Comparison of ENCODE assay signal across 15 cellular contexts in genomic region chr12:26744042-26744626, GRCh38.
DNase-seq lines count a peak whose midpoint lies in the region; ATAC-seq and FAIRE-seq lines count a peak whose summit lies in the region.
"Had no signal": no experiment of that assay in that cellular context is flagged by ENCODE, and none has a peak within 500 bp of the region (broad histone marks: within the 10 kb centered on the region; RNA-seq: fewer than 3 reads in every experiment).

No MANE protein-coding gene starts in this region.

- no peak overlapping the region for H3K56ac ChIP-seq in mesendoderm (ENCODE audit: low read length)

- no peak overlapping the region for H3K4me3 ChIP-seq in CD4-positive, CD25-positive, alpha-beta regulatory T cell (ENCODE audit: low read depth, low read length)
- H3K4me3 ChIP-seq in muscle layer of colon (ENCODE audit: low read depth in 1 of 2, low read length in 2 of 2) (no peak overlapping the region), mesendoderm (ENCODE audit: low read length) (no peak overlapping the region)
- H3K4me3 ChIP-seq: A549, MG63 had no signal

- H3K27me3 Mint-ChIP-seq in CD4-positive, CD25-positive, alpha-beta regulatory T cell = no peaks in the 10 kb centered on the region

- no peak overlapping the region for H3K18ac ChIP-seq in mesendoderm (ENCODE audit: low read length)

- DNase-seq in CD4-positive, CD25-positive, alpha-beta regulatory T cell = no peak
- DNase-seq in HTR-8/SVneo (ENCODE audit: insufficient read length, low spot score) = no peak
- DNase-seq in mesendoderm = no peak
- DNase-seq in RKO (ENCODE audit: low spot score) = no peak
- no peak for DNase-seq in SKM-1 treated with dmso at 0.1 percent for 144 hours (lab: John Stamatoyannopoulos, UW; ENCODE audit: unreplicated experiment)
- DNase-seq: GOT3, MG63, NCI-H1092, NCI-H748 treated with DMSO at 0.1 percent for 48 hours, PC-3 had no signal

- FAIRE-seq in HTR-8/SVneo (lab: Jason Lieb, UNC) = peak; percentile 49
- FAIRE-seq: A549 had no signal

- peaks cover 18 to 53% (median 31%) of the 10 kb centered on the region in 4 donors for H3K4me1 Mint-ChIP-seq in CD4-positive, CD25-positive, alpha-beta regulatory T cell

- H2AK5ac ChIP-seq in mesendoderm (ENCODE audit: low read length) = no peak overlapping the region

- no peak overlapping the region for H3K4ac ChIP-seq in mesendoderm (ENCODE audit: low read depth, low read length)

- no peak overlapping the region for H4K8ac ChIP-seq in mesendoderm (ENCODE audit: low read depth, low read length)

- H3K9me3 Mint-ChIP-seq in CD4-positive, CD25-positive, alpha-beta regulatory T cell = peaks cover 0 to 10% (median 5%) of the 10 kb centered on the region in 7 donors

- no CpG with 5 or more reads among the region's 5 CpGs for WGBS in mesendoderm (ENCODE audit: extremely low coverage, insufficient coverage, low lambda C conversion rate)

- peaks cover 26% of the 10 kb centered on the region for H3K36me3 Mint-ChIP-seq in CD4-positive, CD25-positive, alpha-beta regulatory T cell

- H3K27me3 ChIP-seq in CD4-positive, CD25-positive, alpha-beta regulatory T cell (ENCODE audit: control insufficient read depth, insufficient read depth, low read length) = no peaks in the 10 kb centered on the region
- no peaks in the 10 kb centered on the region for H3K27me3 ChIP-seq in muscle layer of colon (ENCODE audit: control insufficient read depth in 1 of 2, insufficient read depth in 2 of 2, low read length in 2 of 2)
- no peaks in the 10 kb centered on the region for H3K27me3 ChIP-seq in mesendoderm (ENCODE audit: insufficient read depth, low read length, poor library complexity)
- H3K27me3 ChIP-seq: MG63 had no signal

- no peak overlapping the region for H2BK120ac ChIP-seq in mesendoderm (ENCODE audit: low read depth, low read length)

- H2BK15ac ChIP-seq in mesendoderm (replicated peaks; ENCODE audit: low read depth) = no peak overlapping the region

- no peak for ATAC-seq in CD4-positive, CD25-positive, alpha-beta regulatory T cell (ENCODE audit: low read depth in 2 of 2)
- ATAC-seq in esophagus mucosa (peak; percentile 5), HG03108 (IDR thresholded peaks at IDR 0.05; ENCODE audit: unreplicated experiment) (no peak)
- ATAC-seq: A549, PC-3 had no signal

- H3K27ac ChIP-seq in CD4-positive, CD25-positive, alpha-beta regulatory T cell (ENCODE audit: insufficient read depth, low read length, poor library complexity, severe bottlenecking) = no peak overlapping the region
- peak overlapping the region; percentile 62 for H3K27ac ChIP-seq in muscle layer of colon (ENCODE audit: low read depth, low read length)
- H3K27ac ChIP-seq in mesendoderm (ENCODE audit: low read depth, low read length) = no peak overlapping the region
- H3K27ac ChIP-seq: A549 had no signal

- H4K5ac ChIP-seq in mesendoderm (ENCODE audit: low read length) = no peak overlapping the region

- H3K79me1 ChIP-seq in mesendoderm (ENCODE audit: low read length) = no peaks in the 10 kb centered on the region

- H3K23ac ChIP-seq in mesendoderm (ENCODE audit: low read length) = no peak overlapping the region

- peaks cover 4 to 5% of the 10 kb centered on the region in 2 experiments for H3K9me3 ChIP-seq in CD4-positive, CD25-positive, alpha-beta regulatory T cell (ENCODE audit: control insufficient read depth in 2 of 2, low read length in 2 of 2)
- no peaks in the 10 kb centered on the region for H3K9me3 ChIP-seq in muscle layer of colon (ENCODE audit: low read length)

- H2BK5ac ChIP-seq in mesendoderm (ENCODE audit: low read length) = no peak overlapping the region

- no peak overlapping the region for H3K4me2 ChIP-seq in mesendoderm (ENCODE audit: low read length)
- H3K4me2 ChIP-seq: A549 had no signal

- no peaks in the 10 kb centered on the region for H3K79me2 ChIP-seq in mesendoderm (ENCODE audit: control insufficient read depth, insufficient read depth, low read length)

- no peaks in the 10 kb centered on the region for H3K4me1 ChIP-seq in CD4-positive, CD25-positive, alpha-beta regulatory T cell (ENCODE audit: control insufficient read depth, insufficient read depth, low read length, poor library complexity, severe bottlenecking)
- peaks cover 43% of the 10 kb centered on the region for H3K4me1 ChIP-seq in muscle layer of colon (ENCODE audit: insufficient read depth, low read length)
- peaks cover 3% of the 10 kb centered on the region for H3K4me1 ChIP-seq in mesendoderm (ENCODE audit: control insufficient read depth, low read depth, low read length)

- H3K27ac Mint-ChIP-seq in CD4-positive, CD25-positive, alpha-beta regulatory T cell = peak overlapping the region; percentile 20 to 42 (median 36)
- H3K27ac Mint-ChIP-seq: CD14-positive monocyte had no signal

- no peak overlapping the region for H3K9ac ChIP-seq in muscle layer of colon (ENCODE audit: low read length)
- no peak overlapping the region for H3K9ac ChIP-seq in mesendoderm (ENCODE audit: low read length)

- no peak overlapping the region for H3K4me3 Mint-ChIP-seq in CD4-positive, CD25-positive, alpha-beta regulatory T cell
- H3K4me3 Mint-ChIP-seq: CD14-positive monocyte had no signal

- H3K36me3 ChIP-seq in CD4-positive, CD25-positive, alpha-beta regulatory T cell (ENCODE audit: control insufficient read depth, insufficient read depth, low read length) = no peaks in the 10 kb centered on the region
- H3K36me3 ChIP-seq in muscle layer of colon (ENCODE audit: insufficient read depth, low read length) (no peaks in the 10 kb centered on the region), mesendoderm (ENCODE audit: control insufficient read depth, insufficient read depth, low read length) (no peaks in the 10 kb centered on the region)
- H3K36me3 ChIP-seq: MG63 had no signal
